In the genomic region with DNA sequence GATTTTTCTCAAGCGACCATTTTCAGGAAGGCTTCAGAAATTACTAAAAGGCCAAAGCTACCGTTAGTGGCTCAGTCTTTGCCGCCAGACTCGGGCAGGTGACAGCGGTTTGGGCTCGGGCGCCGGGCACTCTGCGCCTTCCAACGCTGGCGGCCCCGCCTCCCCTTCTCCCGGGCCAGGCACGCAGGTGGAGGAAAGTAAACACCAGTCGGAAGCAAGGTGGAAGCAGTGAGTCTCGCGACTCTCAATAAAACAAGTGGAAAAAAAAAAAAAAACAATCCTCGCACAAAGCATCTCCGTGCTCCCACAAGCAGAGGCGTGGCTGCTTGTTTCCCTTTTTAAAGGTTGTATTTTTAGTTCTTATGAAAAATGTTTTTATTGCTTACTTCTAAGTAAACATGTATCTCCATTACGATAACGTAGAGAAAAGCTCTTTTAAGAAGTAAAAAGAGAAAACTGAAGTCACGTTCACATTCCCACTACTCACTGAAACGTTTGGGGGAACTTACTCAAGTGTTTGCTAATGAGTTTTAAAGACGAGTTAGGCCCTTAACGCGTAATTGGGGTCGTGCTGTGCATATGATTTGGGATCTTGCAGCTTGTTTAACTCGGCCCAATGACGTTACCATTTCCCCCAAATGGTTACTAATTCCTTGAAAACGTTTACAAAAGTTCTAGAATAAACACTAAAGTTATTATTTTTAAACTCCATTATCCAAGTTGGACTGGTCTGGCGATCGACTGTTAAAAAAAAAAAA, we compare ENCODE assay signal across 8 cellular contexts. TPM values are rescaled to one million over a fixed set of nuclear protein-coding genes. Genes with fewer than 3 reads are reported as not detected.
DNase-seq lines count a peak whose midpoint lies in the region; ATAC-seq and TF ChIP-seq lines count a peak whose summit lies in the region.

No MANE protein-coding gene starts in this region.

- H3K27ac Mint-ChIP-seq in CD8-positive, alpha-beta T cell = peak overlapping the region; percentile 63
- peak overlapping the region in 1 of 6 donors; percentile 36 for H3K27ac Mint-ChIP-seq in immature natural killer cell

- H3K36me3 ChIP-seq in CD8-positive, alpha-beta T cell (ENCODE audit: insufficient read depth, low read length) = no peaks in the 10 kb centered on the region
- H3K36me3 ChIP-seq in HUES64 (ENCODE audit: insufficient read depth, low read length) = peaks cover 3% of the 10 kb centered on the region; the same call in 1 of the 2 replicates
- H3K36me3 ChIP-seq in RWPE2 (ENCODE audit: low read depth) = peaks cover 10% of the 10 kb centered on the region
- no peaks in the 10 kb centered on the region for H3K36me3 ChIP-seq in body of pancreas (replicated peaks in 1 of 2; ENCODE audit: insufficient read depth in 1 of 2, low read depth in 2 of 2)

- no peak for TF ChIP-seq CTCF in CD8-positive, alpha-beta T cell (IDR thresholded peaks at IDR 0.05)
- TF ChIP-seq CTCF in RWPE2 (IDR thresholded peaks at IDR 0.05; ENCODE audit: poor library complexity, severe bottlenecking) (no peak), body of pancreas (IDR thresholded peaks at IDR 0.05) (peak in 4 of 7 experiments; percentile 26 to 45 (median 36))

- peak overlapping the region; percentile 88 for H3K4me3 Mint-ChIP-seq in CD8-positive, alpha-beta T cell
- peak overlapping the region; percentile 81 to 87 (median 85) for H3K4me3 Mint-ChIP-seq in immature natural killer cell

- H3K27ac ChIP-seq in CD8-positive, alpha-beta T cell (ENCODE audit: low read depth, low read length) = peak overlapping the region; percentile 38
- H3K27ac ChIP-seq in HUES64 (ENCODE audit: low read depth, low read length) = peak overlapping the region; percentile 92
- peak overlapping the region; percentile 85 for H3K27ac ChIP-seq in RWPE2 (ENCODE audit: poor library complexity, severe bottlenecking)
- peak overlapping the region; percentile 36 to 92 (median 86) for H3K27ac ChIP-seq in body of pancreas

- peak overlapping the region; percentile 97 for H3K9ac ChIP-seq in HUES64 (ENCODE audit: low read depth, low read length)

- 1% methylated on average over 27 of the region's 33 CpGs for WGBS in HUES64
- 1% methylated on average over 33 of the region's 33 CpGs for WGBS in body of pancreas, 2 donors

- CTCF ChIA-PET in CD8-positive, alpha-beta T cell (lab: Charles Lee) = interaction anchor here (1.3 kb wide), 2 partner anchors 32 to 138 kb away, joined by 3 to 4 read pairs; no protein-coding TSS in a partner anchor

- intact Hi-C loops in CD8-positive, alpha-beta T cell (cut with DNase I, micrococcal nuclease) = loop anchor here (1.0 to 10.0 kb wide), 5 partner anchors 56 to 880 kb away; partner anchors contain the start of genes SP4 (in 1 of the 2) and TOMM7 (in 1 of the 2)
- intact Hi-C loops in body of pancreas (cut with DNase I) = no loop called here

- peak in 2 of 3 donors; percentile 5 to 6 for TF ChIP-seq POLR2A in body of pancreas (IDR thresholded peaks at IDR 0.05)

- H3K27me3 ChIP-seq in CD8-positive, alpha-beta T cell (ENCODE audit: insufficient read depth, low read length) = no peaks in the 10 kb centered on the region
- H3K27me3 ChIP-seq in HUES64 (ENCODE audit: insufficient read depth, low read length) = peaks cover 5% of the 10 kb centered on the region; the same call in 1 of the 2 replicates
- H3K27me3 ChIP-seq in RWPE2 (ENCODE audit: insufficient read depth, poor library complexity, severe bottlenecking) = no peaks in the 10 kb centered on the region
- no peaks in the 10 kb centered on the region for H3K27me3 ChIP-seq in body of pancreas

- H3K9me3 Mint-ChIP-seq in CD8-positive, alpha-beta T cell = no peaks in the 10 kb centered on the region
- H3K9me3 Mint-ChIP-seq in immature natural killer cell = no peaks in the 10 kb centered on the region

- peak in 5 of 7 experiments; percentile 3 to 56 (median 36) for DNase-seq in CD8-positive, alpha-beta T cell
- DNase-seq in RWPE2 (ENCODE audit: low spot score) (no peak), body of pancreas (peak; percentile 81 to 87 (median 82)), immature natural killer cell (no peak)
- DNase-seq in stimulated activated CD4-positive, alpha-beta T cell treated with anti-CD3 and anti-CD28 coated beads, Interleukin-12 subunit alpha, Interleukin-12 subunit beta, amount 100 ng/mL, for 4 hours = peak; percentile 21

- H3K4me1 Mint-ChIP-seq in CD8-positive, alpha-beta T cell (ENCODE audit: low read depth) = peaks cover 58% of the 10 kb centered on the region
- H3K4me1 Mint-ChIP-seq in immature natural killer cell = peaks cover 9% of the 10 kb centered on the region in 2 donors

- no peaks in the 10 kb centered on the region for H3K9me3 ChIP-seq in CD8-positive, alpha-beta T cell (ENCODE audit: low read length)
- H3K9me3 ChIP-seq in HUES64 (ENCODE audit: insufficient read depth, low read depth, low read length) (no peaks in the 10 kb centered on the region), RWPE2 (ENCODE audit: severe bottlenecking) (no peaks in the 10 kb centered on the region), body of pancreas (no peaks in the 10 kb centered on the region)

- peak; percentile 25 for ATAC-seq in CD8-positive, alpha-beta T cell
- ATAC-seq in RWPE2 (ENCODE audit: low read depth) (peak; percentile 14; the same call in 1 of the 3 replicates), body of pancreas (peak; percentile 76), HG03097 (IDR thresholded peaks at IDR 0.05; ENCODE audit: low FRiP score, unreplicated experiment) (no peak), HG02973 (IDR thresholded peaks at IDR 0.05; ENCODE audit: unreplicated experiment) (no peak)

- H3K4me1 ChIP-seq in CD8-positive, alpha-beta T cell (ENCODE audit: insufficient read depth, low read length) = peaks cover 15% of the 10 kb centered on the region
- H3K4me1 ChIP-seq in HUES64 (ENCODE audit: insufficient read depth, low read length) (peaks cover 47% of the 10 kb centered on the region), RWPE2 (ENCODE audit: insufficient read depth, poor library complexity, severe bottlenecking) (peaks cover 29% of the 10 kb centered on the region), body of pancreas (peaks cover 25% of the 10 kb centered on the region)

- peaks cover 3% of the 10 kb centered on the region for H3K27me3 Mint-ChIP-seq in CD8-positive, alpha-beta T cell (ENCODE audit: low read depth)
- peaks cover 0 to 9% (median 2%) of the 10 kb centered on the region in 3 donors for H3K27me3 Mint-ChIP-seq in immature natural killer cell (ENCODE audit: low read depth in 3 of 3)

- POLR2A ChIA-PET in CD8-positive, alpha-beta T cell (lab: Charles Lee) = interaction anchor here (1.1 to 1.7 kb wide), 4 partner anchors 18 to 517 kb away, joined by 3 to 4 read pairs (median 4); partner anchors contain the start of gene SP4

- no peaks in the 10 kb centered on the region for H3K36me3 Mint-ChIP-seq in CD8-positive, alpha-beta T cell
- H3K36me3 Mint-ChIP-seq in immature natural killer cell = no peaks in the 10 kb centered on the region

- peak overlapping the region; percentile 72 for H3K4me3 ChIP-seq in CD8-positive, alpha-beta T cell (ENCODE audit: low read depth, low read length)
- H3K4me3 ChIP-seq in HUES64 (ENCODE audit: low read length) = peak overlapping the region; percentile 83
- peak overlapping the region; percentile 58 for H3K4me3 ChIP-seq in RWPE2 (ENCODE audit: severe bottlenecking)
- peak overlapping the region; percentile 23 to 42 for H3K4me3 ChIP-seq in body of pancreas

RNA-seq across cellular contexts. Expression of gene CDCA7L, which starts 0.9 kb away (rescaled TPM):
- total RNA-seq in CD8-positive, alpha-beta T cell = 10 to 100 TPM; 18.4 to 24.7 TPM
- 73.6 TPM for polyA plus RNA-seq in HUES64 (2013, experiment 1 of 2)
- polyA plus RNA-seq in HUES64 (2013, experiment 2 of 2) = 83.2 TPM
- total RNA-seq in body of pancreas = 10 to 100 TPM in 1 of 2 donors, 1 to 10 TPM in 1; 8.2 to 38.9 TPM
- polyA plus RNA-seq in immature natural killer cell = 1 to 10 TPM; 4.3 to 6.3 (median 4.6) TPM

Comparison
In these comparisons a context has a peak if more than half of its experiments do, and no peak if none do; other contexts are left out.
1. ATAC-seq: peak in CD8-positive, alpha-beta T cell (single experiment), RWPE2 (single experiment) and body of pancreas (single experiment); none in HG03097 (single experiment) and HG02973 (single experiment).
2. DNase-seq: peak in CD8-positive, alpha-beta T cell (5 of 7), body of pancreas (4 of 4) and stimulated activated CD4-positive, alpha-beta T cell treated with anti-CD3 and anti-CD28 coated beads, Interleukin-12 subunit alpha, Interleukin-12 subunit beta, amount 100 ng/mL, for 4 hours (single experiment); none in RWPE2 (single experiment) and immature natural killer cell (0 of 3).
3. H3K27ac ChIP-seq: peak in every context shown above with its lines; median percentile 92 in HUES64; 86 in body of pancreas; 85 in RWPE2; 38 in CD8-positive, alpha-beta T cell.
4. H3K4me3 ChIP-seq: peak in every context shown above with its lines; median percentile 83 in HUES64; 72 in CD8-positive, alpha-beta T cell; 58 in RWPE2; 32 in body of pancreas.
5. CTCF ChIP-seq: peak in body of pancreas (4 of 7); none in CD8-positive, alpha-beta T cell (single experiment) and RWPE2 (single experiment).